In genomic region chr6:6547111-6547879, GRCh38 we compare ENCODE assay signal across 8 cellular contexts.
DNase-seq lines count a peak whose midpoint lies in the region; ATAC-seq lines count a peak whose summit lies in the region.

No MANE protein-coding gene starts in this region.

- peak overlapping the region; percentile 62; the same call in 1 of the 2 replicates for H3K9ac ChIP-seq in iPS-20b (ENCODE audit: low read depth, low read length)

- H3K27ac ChIP-seq in iPS-20b (ENCODE audit: low read length) (no peak overlapping the region), skin epidermis (peak overlapping the region in 1 of 21 experiments; percentile 26)

- H3K36me3 ChIP-seq in iPS-20b (ENCODE audit: insufficient read depth, low read depth, low read length), result no peaks in the 10 kb centered on the region

- peak; percentile 82 for ATAC-seq in HG02852 (IDR thresholded peaks at IDR 0.05; ENCODE audit: unreplicated experiment)

- peaks cover 7% of the 10 kb centered on the region for H3K4me1 ChIP-seq in iPS-20b (ENCODE audit: insufficient read depth, low read length)

- peaks cover 22% of the 10 kb centered on the region for H3K27me3 ChIP-seq in iPS-20b (ENCODE audit: insufficient read depth, low read length)

- in situ Hi-C loops in T47D (cut with HindIII; ENCODE audit: low pct_unique_long_range_greater_than_20kb, low sequenced_read_pairs), result no loop called here

- H3K4me3 ChIP-seq in iPS-20b (ENCODE audit: low read length), result peak overlapping the region; percentile 78
- H3K4me3 ChIP-seq in skin epidermis, result peak overlapping the region; percentile 9 to 37 (median 20)

- DNase-seq in NK-92 treated with Interleukin-12 subunit alpha and Interleukin-12 subunit beta, amount 100 ng/mL, for 24 hours (lab: John Stamatoyannopoulos, UW), result peak; percentile 48
- DNase-seq in NK-92 (lab: John Stamatoyannopoulos, UW; ENCODE audit: unreplicated experiment), result no peak
- DNase-seq in NCI-H1930 (lab: John Stamatoyannopoulos, UW), result peak; percentile 54 to 75
- DNase-seq in UCSD-AML1 (lab: John Stamatoyannopoulos, UW; ENCODE audit: unreplicated experiment), result peak; percentile 85
- DNase-seq in T47D (ENCODE audit: low read depth in 1 of 2, low spot score in 1 of 2), result peak; percentile 83 to 91

- peaks cover 3% of the 10 kb centered on the region; the same call in 1 of the 2 replicates for H3K9me3 ChIP-seq in iPS-20b (ENCODE audit: insufficient read depth, low read depth, low read length)
